12 cellular contexts compared by ENCODE assay signal in the genomic region with DNA sequence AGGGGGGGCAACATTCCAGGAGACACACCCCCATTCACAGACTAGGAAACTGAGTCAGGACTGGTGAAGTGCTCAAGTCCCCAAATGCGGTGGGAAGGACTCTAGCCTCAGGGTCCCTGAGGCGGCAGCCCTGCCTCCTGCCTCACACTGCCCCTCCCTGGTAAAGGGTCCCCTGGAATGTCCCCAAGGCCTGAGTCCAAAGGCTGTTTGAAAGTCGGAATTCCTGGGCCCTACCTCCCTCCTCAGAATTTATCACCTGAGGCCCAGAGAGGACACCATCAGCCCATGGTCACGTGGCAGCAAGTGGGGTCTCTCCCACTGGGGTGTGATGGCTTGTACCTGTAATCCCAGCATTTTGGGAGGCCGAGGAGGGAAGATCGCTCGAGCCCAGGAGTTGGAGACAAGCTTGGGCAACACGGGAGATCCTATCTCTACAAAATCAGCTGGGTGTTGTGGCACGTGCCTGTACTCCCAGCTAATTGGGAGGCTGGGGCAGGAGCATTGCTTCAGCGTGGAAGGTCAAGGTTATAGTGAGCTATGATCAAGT. TPM values are rescaled to one million over a fixed set of nuclear protein-coding genes. Genes with fewer than 3 reads are reported as not detected.
DNase-seq lines count a peak whose midpoint lies in the region; ATAC-seq, FAIRE-seq and TF ChIP-seq lines count a peak whose summit lies in the region.
"Had no signal": no experiment of that assay in that cellular context is flagged by ENCODE, and none has a peak within 500 bp of the region (broad histone marks: within the 10 kb centered on the region; RNA-seq: fewer than 3 reads in every experiment).

No MANE protein-coding gene starts in this region.

- H2BK5ac ChIP-seq in neuronal stem cell (ENCODE audit: low read length): no peak overlapping the region

- no peak for TF ChIP-seq EP300 in GM12878 (IDR thresholded peaks at IDR 0.05; ENCODE audit: borderline replicate concordance in 1 of 2, control insufficient read depth in 1 of 2, low read depth in 2 of 2, low read length in 2 of 2)

- H4K8ac ChIP-seq in neuronal stem cell (ENCODE audit: low read depth, low read length): no peak overlapping the region

- no peak overlapping the region for H3K4me3 ChIP-seq in HL-60 (replicated peaks; ENCODE audit: insufficient read depth, low read length)
- H3K4me3 ChIP-seq in GM12878: no peak overlapping the region
- no peak overlapping the region for H3K4me3 ChIP-seq in neuronal stem cell (ENCODE audit: low read length in 2 of 2)

- intact Hi-C loops in GM12878 (cut with micrococcal nuclease; ENCODE audit: unreplicated experiment): no loop called here

- peaks cover 1% of the 10 kb centered on the region for H4K20me1 ChIP-seq in GM12878 (ENCODE audit: control insufficient read depth, insufficient read depth)

- peaks cover 51% of the 10 kb centered on the region for H3K79me2 ChIP-seq in GM12878 (ENCODE audit: control insufficient read depth, insufficient read depth, low read length)

- H3K79me1 ChIP-seq in neuronal stem cell (ENCODE audit: low read depth, low read length): peaks cover 12% of the 10 kb centered on the region

- TF ChIP-seq RAD21 in GM12878 (IDR thresholded peaks at IDR 0.05; ENCODE audit: insufficient read depth, low read depth, low read length): no peak

- no peak overlapping the region for H2BK15ac ChIP-seq in neuronal stem cell (ENCODE audit: low read length)

- POLR2A ChIA-PET in GM12878 (lab: Charles Lee): interaction anchor here (0.6 to 1.2 kb wide), 5 partner anchors 10 to 167 kb away, joined by 3 to 9 read pairs (median 3); no protein-coding TSS in a partner anchor

- RAD21 ChIA-PET in GM12878 (lab: Charles Lee; ENCODE audit: unreplicated experiment): interaction anchor here (1.6 to 1.8 kb wide), 2 partner anchors 10 to 39 kb away, joined by 5 to 9 read pairs; no protein-coding TSS in a partner anchor

- DNase-seq in HL-60 (ENCODE audit: low read depth in 1 of 2, low spot score in 1 of 2) (no peak), GM12878 (ENCODE audit: low read depth, low spot score) (no peak), neuronal stem cell (ENCODE audit: low spot score) (no peak), SHP77 treated with DMSO at 0.1 percent for 48 hours (lab: John Stamatoyannopoulos, UW) (no peak), glomerular visceral epithelial cell (ENCODE audit: extremely low spot score) (no peak), AG08396 (ENCODE audit: low spot score) (no peak), EL (no peak)
- DNase-seq: head of caudate nucleus; MM.1S; stimulated activated CD4-positive, alpha-beta T cell treated with anti-CD3 and anti-CD28 coated beads, Interleukin-12 subunit alpha, Interleukin-12 subunit beta, amount 100 ng/mL, for 4 hours had no signal

- no peak for TF ChIP-seq CTCF in C4-2B (conservative IDR thresholded peaks at IDR 0.05)
- TF ChIP-seq CTCF in HL-60 (IDR thresholded peaks at IDR 0.05; ENCODE audit: insufficient read depth, low read length): no peak
- TF ChIP-seq CTCF in GM12878 (IDR thresholded peaks at IDR 0.05 in 2 of 3, conservative IDR thresholded peaks at IDR 0.05 in 1 of 3; ENCODE audit: control insufficient read depth in 2 of 3, extremely low read depth in 1 of 3, insufficient read depth in 1 of 3, low read depth in 3 of 3, low read length in 3 of 3): no peak

- H3K14ac ChIP-seq in neuronal stem cell (ENCODE audit: low read length): no peak overlapping the region

- peaks cover 28% of the 10 kb centered on the region for H3K4me1 ChIP-seq in GM12878 (ENCODE audit: control insufficient read depth, insufficient read depth, low read length)
- H3K4me1 ChIP-seq in neuronal stem cell (ENCODE audit: control insufficient read depth in 2 of 2, insufficient read depth in 1 of 2, low read depth in 1 of 2, low read length in 2 of 2): peaks cover 11 to 19% of the 10 kb centered on the region in 2 donors

- H4K91ac ChIP-seq in neuronal stem cell (ENCODE audit: low read depth, low read length, poor library complexity): no peak overlapping the region

- ATAC-seq in GM12878: no peak

- H3K4me2 ChIP-seq in GM12878 (ENCODE audit: control insufficient read depth, insufficient read depth) (peak overlapping the region; percentile 75), neuronal stem cell (ENCODE audit: insufficient read depth, low read length, poor library complexity, severe bottlenecking) (no peak overlapping the region)

- no peak overlapping the region for H3K4ac ChIP-seq in neuronal stem cell (ENCODE audit: low read length)

- H3K27me3 ChIP-seq in HL-60 (ENCODE audit: insufficient read depth, poor library complexity, severe bottlenecking) (no peaks in the 10 kb centered on the region), GM12878 (replicated peaks in 1 of 2; ENCODE audit: control insufficient read depth in 2 of 2, insufficient read depth in 2 of 2, low read length in 1 of 2) (no peaks in the 10 kb centered on the region), neuronal stem cell (ENCODE audit: control insufficient read depth in 3 of 3, insufficient read depth in 3 of 3, low read depth in 1 of 3, low read length in 3 of 3) (no peaks in the 10 kb centered on the region)

- CTCF ChIA-PET in GM12878 (lab: Yijun Ruan, JAX): interaction anchor here (1.0 to 1.7 kb wide), 4 partner anchors 27 to 165 kb away, joined by 3 to 4 read pairs (median 4); no protein-coding TSS in a partner anchor

- WGBS in GM12878 (ENCODE audit: insufficient coverage, insufficient replicate concordance, low lambda C conversion rate, missing lambda C conversion rate): 92% methylated on average over 10 of the region's 10 CpGs
- no CpG with 5 or more reads among the region's 10 CpGs for WGBS in neuronal stem cell (ENCODE audit: extremely low coverage in 2 of 2, insufficient read length in 2 of 2, insufficient replicate concordance in 1 of 2), 2 donors

- no peak overlapping the region for H2BK12ac ChIP-seq in neuronal stem cell (ENCODE audit: low read length)

- H2AFZ ChIP-seq in GM12878 (ENCODE audit: control insufficient read depth, low read depth, low read length) (no peak overlapping the region), neuronal stem cell (ENCODE audit: low read length) (no peak overlapping the region)

- no peak overlapping the region for H3K18ac ChIP-seq in neuronal stem cell (ENCODE audit: low read length)

- no peak for TF ChIP-seq POLR2A in GM12878 (IDR thresholded peaks at IDR 0.05; ENCODE audit: low read depth, low read length)

- no TSS peak for BruUV-seq in GM12878 (replicated peaks; lab: Mats Ljungman, UMichigan)

- H3K9me3 ChIP-seq in GM12878 (replicated peaks; ENCODE audit: control insufficient read depth, insufficient read depth, low read length) (peaks cover 1% of the 10 kb centered on the region; the same call in 1 of the 3 replicates), neuronal stem cell (replicated peaks in 1 of 2; ENCODE audit: control insufficient read depth in 2 of 2, insufficient read depth in 1 of 2, low read depth in 1 of 2, low read length in 2 of 2) (peaks cover 0 to 1% of the 10 kb centered on the region in 2 donors)

- SMC1A ChIA-PET in GM12878 (lab: Charles Lee; ENCODE audit: uncharacterized antibody, unreplicated experiment): interaction anchor here (1.2 to 1.5 kb wide), 3 partner anchors 8 to 20 kb away, joined by 3 to 12 read pairs (median 3); no protein-coding TSS in a partner anchor

- H3K36me3 ChIP-seq in GM12878 (ENCODE audit: control insufficient read depth in 2 of 2, insufficient read depth in 2 of 2, low read length in 1 of 2): peaks cover 4 to 9% of the 10 kb centered on the region in 2 experiments; a peak in 3 of 4 replicates
- H3K36me3 ChIP-seq in neuronal stem cell (replicated peaks in 1 of 2; ENCODE audit: control insufficient read depth in 2 of 2, insufficient read depth in 2 of 2, low read length in 2 of 2): peaks cover 6 to 7% of the 10 kb centered on the region in 2 donors

- no peak overlapping the region for H2BK120ac ChIP-seq in neuronal stem cell (ENCODE audit: low read depth, low read length)

- H2AK5ac ChIP-seq in neuronal stem cell (ENCODE audit: low read depth, low read length): peak overlapping the region; percentile 72

- H3K27ac ChIP-seq in C4-2B: peak overlapping the region; percentile 97; the same call in 1 of the 2 replicates
- H3K27ac ChIP-seq in HL-60 (replicated peaks): peak overlapping the region; percentile 100
- peak overlapping the region; percentile 99 for H3K27ac ChIP-seq in GM12878 (ENCODE audit: control insufficient read depth, insufficient read depth)
- H3K27ac ChIP-seq in neuronal stem cell (replicated peaks; ENCODE audit: low read length): no peak overlapping the region

- no peak for FAIRE-seq in GM12878 (lab: Jason Lieb, UNC)
- FAIRE-seq: endometrium had no signal

- H3K23ac ChIP-seq in neuronal stem cell (ENCODE audit: low read depth, low read length, poor library complexity): no peak overlapping the region

- in situ Hi-C loops in GM12878 (cut with MboI): no loop called here

- H3K9ac ChIP-seq in GM12878 (ENCODE audit: control insufficient read depth, insufficient read depth, low read length): peak overlapping the region; percentile 94
- H3K9ac ChIP-seq in neuronal stem cell (ENCODE audit: low read depth, low read length, poor library complexity): no peak overlapping the region

RNA-seq across cellular contexts. Expression of a gene that starts 3.5 kb away (rescaled TPM):
- 1,974 and 2,098 TPM in 2 replicates for total RNA-seq in GM12878 (2013; cell fraction: nucleolus; rRNA removed)
- total RNA-seq in GM12878 (2014; rRNA removed) (5,201 and 6,104 TPM in 2 replicates), GM12878 (2014; rRNA removed; fragmentation: Illumina TruSeq; extraction: Trizol) (5,689 and 6,359 TPM in 2 replicates), GM12878 (2021) (16,196 and 16,641 TPM in 2 replicates)
- 7,864 TPM for polyA plus RNA-seq in GM12878 (2011; ENCODE audit: low read depth)
- polyA plus RNA-seq in GM12878 (2011; rRNA removed) (1,147 and 2,786 TPM in 2 replicates), GM12878 (2014; fragmentation: Illumina TruSeq; extraction: Trizol) (10,962 and 12,114 TPM in 2 replicates), GM12878 (2014; fragmentation: Nextera tagmentation; extraction: Ambion mirVana) (over 10,000 TPM; 10,715 to 12,414 TPM), GM12878 (2014; rRNA removed) (5,798 and 7,688 TPM in 2 replicates), GM12878 (2016; fragmentation: Nextera tagmentation; extraction: Ambion mirVana) (over 10,000 TPM; 31,192 to 31,914 TPM)
- 3,130 and 4,314 TPM in 2 replicates for polyA plus RNA-seq in GM12878 (2011; cell fraction: cytosol; rRNA removed)
- polyA plus RNA-seq in GM12878 (2011; cell fraction: nucleus; rRNA removed): 6,255 and 8,387 TPM in 2 replicates
- 9,522 and 10,892 TPM in 2 replicates for polyA plus RNA-seq in GM12878 (2012)
- polyA minus RNA-seq in GM12878 (2011; rRNA and poly(A)+ RNA removed): 3,368 and 4,052 TPM in 2 replicates
- polyA minus RNA-seq in GM12878 (2011; cell fraction: cytosol; rRNA and poly(A)+ RNA removed): 3,847 and 4,043 TPM in 2 replicates
- 1,573 and 2,410 TPM in 2 replicates for polyA minus RNA-seq in GM12878 (2011; cell fraction: nucleus; rRNA and poly(A)+ RNA removed)
- polyA plus RNA-seq in neuronal stem cell (2013, experiment 1 of 2): 6,691 TPM
- polyA plus RNA-seq in neuronal stem cell (2013, experiment 2 of 2): 6,867 TPM

RNA-seq across cellular contexts. Expression of a gene that starts 20.3 kb away (rescaled TPM):
- total RNA-seq in GM12878 (2013; cell fraction: nucleolus; rRNA removed): 14.1 and 16.0 TPM in 2 replicates
- total RNA-seq in GM12878 (2014; rRNA removed): 4.7 and 6.7 TPM in 2 replicates
- 2.0 and 2.8 TPM in 2 replicates for total RNA-seq in GM12878 (2014; rRNA removed; fragmentation: Illumina TruSeq; extraction: Trizol)
- total RNA-seq in GM12878 (2021): 15.9 and 19.6 TPM in 2 replicates
- 1.1 TPM for polyA plus RNA-seq in GM12878 (2011; ENCODE audit: low read depth)
- 0.61 and 2.0 TPM in 2 replicates for polyA plus RNA-seq in GM12878 (2011; rRNA removed)
- 2.1 and 3.8 TPM in 2 replicates for polyA plus RNA-seq in GM12878 (2011; cell fraction: cytosol; rRNA removed)
- 5.4 and 10.5 TPM in 2 replicates for polyA plus RNA-seq in GM12878 (2011; cell fraction: nucleus; rRNA removed)
- 3.4 TPM in 2 replicates for polyA plus RNA-seq in GM12878 (2012)
- 0.95 and 2.7 TPM in 2 replicates for polyA plus RNA-seq in GM12878 (2014; fragmentation: Illumina TruSeq; extraction: Trizol)
- 1 to 10 TPM in 1 of 2 experiments, under 1 TPM in 1; 0.80 to 1.1 TPM for polyA plus RNA-seq in GM12878 (2014; fragmentation: Nextera tagmentation; extraction: Ambion mirVana)
- 10.0 and 11.3 TPM in 2 replicates for polyA plus RNA-seq in GM12878 (2014; rRNA removed)
- polyA plus RNA-seq in GM12878 (2016; fragmentation: Nextera tagmentation; extraction: Ambion mirVana): 10 to 100 TPM; 13.6 to 14.8 TPM
- 4.2 and 6.3 TPM in 2 replicates for polyA minus RNA-seq in GM12878 (2011; rRNA and poly(A)+ RNA removed)
- 4.8 and 5.6 TPM in 2 replicates for polyA minus RNA-seq in GM12878 (2011; cell fraction: cytosol; rRNA and poly(A)+ RNA removed)
- polyA minus RNA-seq in GM12878 (2011; cell fraction: nucleus; rRNA and poly(A)+ RNA removed): 3.7 and 7.7 TPM in 2 replicates
- 5.1 TPM for polyA plus RNA-seq in neuronal stem cell (2013, experiment 1 of 2)
- 5.4 TPM for polyA plus RNA-seq in neuronal stem cell (2013, experiment 2 of 2)

RNA-seq across cellular contexts. Expression of a gene that starts 58.7 kb away (rescaled TPM):
- 180 and 207 TPM in 2 replicates for total RNA-seq in GM12878 (2013; cell fraction: nucleolus; rRNA removed)
- 172 and 215 TPM in 2 replicates for total RNA-seq in GM12878 (2014; rRNA removed)
- 49.8 and 64.8 TPM in 2 replicates for total RNA-seq in GM12878 (2014; rRNA removed; fragmentation: Illumina TruSeq; extraction: Trizol)
- 337 TPM in 2 replicates for total RNA-seq in GM12878 (2021)
- 51.6 TPM for polyA plus RNA-seq in GM12878 (2011; ENCODE audit: low read depth)
- 17.8 and 66.7 TPM in 2 replicates for polyA plus RNA-seq in GM12878 (2011; rRNA removed)
- polyA plus RNA-seq in GM12878 (2011; cell fraction: cytosol; rRNA removed): 117 and 150 TPM in 2 replicates
- polyA plus RNA-seq in GM12878 (2011; cell fraction: nucleus; rRNA removed): 170 and 231 TPM in 2 replicates
- polyA plus RNA-seq in GM12878 (2012): 177 and 222 TPM in 2 replicates
- 4.0 and 38.7 TPM in 2 replicates for polyA plus RNA-seq in GM12878 (2014; fragmentation: Illumina TruSeq; extraction: Trizol)
- 1 to 10 TPM in 1 of 2 experiments, under 1 TPM in 1; 0.50 to 1.6 TPM for polyA plus RNA-seq in GM12878 (2014; fragmentation: Nextera tagmentation; extraction: Ambion mirVana)
- 207 and 254 TPM in 2 replicates for polyA plus RNA-seq in GM12878 (2014; rRNA removed)
- 100 to 1,000 TPM; 145 to 150 TPM for polyA plus RNA-seq in GM12878 (2016; fragmentation: Nextera tagmentation; extraction: Ambion mirVana)
- 37.2 and 72.4 TPM in 2 replicates for polyA minus RNA-seq in GM12878 (2011; rRNA and poly(A)+ RNA removed)
- polyA minus RNA-seq in GM12878 (2011; cell fraction: cytosol; rRNA and poly(A)+ RNA removed): 109 and 127 TPM in 2 replicates
- polyA minus RNA-seq in GM12878 (2011; cell fraction: nucleus; rRNA and poly(A)+ RNA removed): 73.0 and 111 TPM in 2 replicates
- 203 TPM for polyA plus RNA-seq in neuronal stem cell (2013, experiment 1 of 2)
- 202 TPM for polyA plus RNA-seq in neuronal stem cell (2013, experiment 2 of 2)
